18 cellular contexts compared by ENCODE assay signal in genomic region chr12:107359382-107359781, GRCh38.
A peak's percentile ranks its signal among the peaks of the same experiment; 100 is the strongest.
DNase-seq lines count a peak whose midpoint lies in the region; TF ChIP-seq lines count a peak whose summit lies in the region.
"Had no signal": no experiment of that assay in that cellular context is flagged by ENCODE, and none has a peak within 500 bp of the region (broad histone marks: within the 10 kb centered on the region; RNA-seq: fewer than 3 reads in every experiment).

No MANE protein-coding gene starts in this region.

- peaks cover 10% of the 10 kb centered on the region for H3K4me1 Mint-ChIP-seq in HFFc6 (ENCODE audit: low read depth)
- H3K4me1 Mint-ChIP-seq: IgD-negative memory B cell had no signal

- no peak overlapping the region for H3K27ac ChIP-seq in substantia nigra (ENCODE audit: low read depth, low read length, poor library complexity, severe bottlenecking)
- H3K27ac ChIP-seq: BLaER1 treated with 17β-estradiol and CSF1 and Interleukin-3, amounts not matched to agents 10 nM and 100 nM; tibial nerve had no signal

- H3K9me3 Mint-ChIP-seq in HFFc6, result peaks cover 17% of the 10 kb centered on the region
- H3K9me3 Mint-ChIP-seq: IgD-negative memory B cell had no signal

- H3K27me3 Mint-ChIP-seq in HFFc6 (ENCODE audit: insufficient read depth), result peaks cover 6% of the 10 kb centered on the region

- DNase-seq in AG10803 (ENCODE audit: low read depth), result peak; percentile 77
- peak; percentile 10 for DNase-seq in HFFc6
- DNase-seq in SW480 (ENCODE audit: low spot score), result peak; percentile 16
- DNase-seq in iris pigment epithelial cell (ENCODE audit: low read depth), result peak; percentile 72
- no peak for DNase-seq in NCI-H526 (lab: John Stamatoyannopoulos, UW)
- no peak for DNase-seq in NCI-H128 (lab: John Stamatoyannopoulos, UW; ENCODE audit: unreplicated experiment)
- DNase-seq in stimulated activated CD4-positive, alpha-beta T cell treated with anti-CD3 and anti-CD28 coated beads, Interleukin-1b, Interleukin-23, amount 100 ng/mL, for 48 hours, result no peak
- no peak for DNase-seq in substantia nigra (lab: John Stamatoyannopoulos, UW)
- DNase-seq: activated effector memory CD4-positive, alpha-beta T cell treated with anti-CD3 and anti-CD28 coated beads, Interleukin-2, amount 50 U/mL, for 16 hours; DMS53; glutamatergic neuron; NCI-H1092 treated with DMSO at 0.1 percent for 48 hours; Right ventricle myocardium superior; stimulated activated CD8-positive, alpha-beta memory T cell treated with anti-CD3 and anti-CD28 coated beads, Interleukin-4, amount 100 ng/mL, for 48 hours had no signal

- H3K4me3 ChIP-seq in AG10803 (ENCODE audit: low read length), result no peak overlapping the region
- H3K4me3 ChIP-seq: BLaER1 treated with 17β-estradiol and CSF1 and Interleukin-3, amounts not matched to agents 10 nM and 100 nM; GM12878; tibial nerve had no signal

- H3K36me3 Mint-ChIP-seq in HFFc6 (ENCODE audit: low read depth), result no peaks in the 10 kb centered on the region
- H3K36me3 Mint-ChIP-seq: IgD-negative memory B cell had no signal

- H3K27ac Mint-ChIP-seq in HFFc6, result no peak overlapping the region
- H3K27ac Mint-ChIP-seq: IgD-negative memory B cell had no signal

- TF ChIP-seq CTCF in AG10803 (conservative IDR thresholded peaks at IDR 0.05; ENCODE audit: low read length) (no peak), HFFc6 (IDR thresholded peaks at IDR 0.05) (no peak)

- H3K4me3 Mint-ChIP-seq in HFFc6, result no peak overlapping the region
- H3K4me3 Mint-ChIP-seq: IgD-negative memory B cell had no signal

Comparison
In these comparisons a context has a peak if more than half of its experiments do, and no peak if none do; other contexts are left out.
1. DNase-seq: peak in AG10803 (single experiment), HFFc6 (single experiment), SW480 (single experiment) and iris pigment epithelial cell (single experiment); none in NCI-H526 (0 of 2), NCI-H128 (single experiment), stimulated activated CD4-positive, alpha-beta T cell treated with anti-CD3 and anti-CD28 coated beads, Interleukin-1b, Interleukin-23, amount 100 ng/mL, for 48 hours (single experiment) and substantia nigra (0 of 49).